In genomic region chr16:68860978-68861892, GRCh38 we compare ENCODE assay signal across 29 cellular contexts.
"Had no signal": no experiment of that assay in that cellular context is flagged by ENCODE, and none has a peak within 500 bp of the region (broad histone marks: within the 10 kb centered on the region; RNA-seq: fewer than 3 reads in every experiment).

No MANE protein-coding gene starts in this region.

- H3K27me3 ChIP-seq: ascending aorta, gastroesophageal sphincter, hepatocyte, pancreas, sigmoid colon, suprapubic skin, tibial nerve had no signal

- H3K4me3 Mint-ChIP-seq: activated CD8-positive, alpha-beta memory T cell treated with anti-CD3 and anti-CD28 coated beads, Interleukin-2, amount 10 ng/mL, durations not matched to agents 7 days and 5 days; activated CD8-positive, alpha-beta T cell treated with anti-CD3 and anti-CD28 coated beads, Interleukin-2, amount 10 ng/mL, durations not matched to agents 7 days and 5 days; activated naive CD8-positive, alpha-beta T cell; brain; effector memory CD8-positive, alpha-beta T cell; nephron progenitor cell; stimulated activated memory B cell treated with anti-CD40 and anti-IgM and Interleukin-4, amounts not matched to agents 10 μg/mL and 1 μg/mL and 100 μg/mL, for 72 hours; T-cell; T-helper 2 cell treated with Interferon-gamma antibody and Interleukin-4, amounts not matched to agents 5 μg/mL and 100 μg/mL, for 36 hours; WTC11 had no signal

- H3K4me3 ChIP-seq: ascending aorta, gastroesophageal sphincter, hepatocyte, pancreas, prostate gland, sigmoid colon, suprapubic skin, tibial nerve had no signal

- H3K4me1 Mint-ChIP-seq: activated CD8-positive, alpha-beta memory T cell treated with anti-CD3 and anti-CD28 coated beads, Interleukin-2, amount 10 ng/mL, durations not matched to agents 7 days and 5 days; brain had no signal

- H3K9me3 Mint-ChIP-seq: effector memory CD8-positive, alpha-beta T cell; naive B cell; stimulated activated memory B cell treated with anti-CD40 and anti-IgM and Interleukin-4, amounts not matched to agents 10 μg/mL and 1 μg/mL and 100 μg/mL, for 72 hours; T-cell; T-helper 2 cell treated with Interferon-gamma antibody and Interleukin-4, amounts not matched to agents 5 μg/mL and 100 μg/mL, for 36 hours had no signal

- H2AFZ ChIP-seq: hepatocyte had no signal

- H3K27me3 Mint-ChIP-seq: activated CD8-positive, alpha-beta memory T cell treated with anti-CD3 and anti-CD28 coated beads, Interleukin-2, amount 10 ng/mL, durations not matched to agents 7 days and 5 days; activated naive CD8-positive, alpha-beta T cell; brain; effector memory CD8-positive, alpha-beta T cell; naive B cell; stimulated activated memory B cell treated with anti-CD40 and anti-IgM and Interleukin-4, amounts not matched to agents 10 μg/mL and 1 μg/mL and 100 μg/mL, for 72 hours; T-cell had no signal

- ATAC-seq: activated CD8-positive, alpha-beta memory T cell treated with anti-CD3 and anti-CD28 coated beads, Interleukin-2, amount 10 ng/mL, durations not matched to agents 7 days and 5 days; activated CD8-positive, alpha-beta T cell treated with anti-CD3 and anti-CD28 coated beads, Interleukin-2, amount 10 ng/mL, durations not matched to agents 7 days and 5 days; effector memory CD8-positive, alpha-beta T cell; gastroesophageal sphincter; left cardiac atrium; left ventricle myocardium superior; pancreas; stimulated activated memory B cell treated with anti-CD40 and anti-IgM and Interleukin-4, amounts not matched to agents 10 μg/mL and 1 μg/mL and 100 μg/mL, for 72 hours; T-cell; WTC11 had no signal

- FAIRE-seq: keratinocyte, pancreas, small intestine had no signal

- H3K4me2 ChIP-seq: hepatocyte had no signal

- DNase-seq: activated CD8-positive, alpha-beta memory T cell treated with anti-CD3 and anti-CD28 coated beads, Interleukin-2, amount 10 ng/mL, durations not matched to agents 7 days and 5 days; activated CD8-positive, alpha-beta T cell treated with anti-CD3 and anti-CD28 coated beads, Interleukin-2, amount 10 ng/mL, durations not matched to agents 7 days and 5 days; activated naive CD4-positive, alpha-beta T cell treated with Interleukin-2 at 50 U/mL for 16 hours; activated T-cell treated with anti-CD3 and anti-CD28 coated beads, Interleukin-2, amount 50 U/mL, for 48 hours; cortex of kidney; effector memory CD8-positive, alpha-beta T cell; left cardiac atrium; left ventricle myocardium superior; naive B cell; nephron progenitor cell; nucleus accumbens; pancreas; sigmoid colon; small intestine; stimulated activated CD4-positive, alpha-beta T cell treated with anti-CD3 and anti-CD28 coated beads, Interleukin-4, amount 100 ng/mL, for 4 hours; stimulated activated CD8-positive, alpha-beta memory T cell treated with anti-CD3 and anti-CD28 coated beads, Interleukin-4, amount 100 ng/mL, for 48 hours; T-cell had no signal

- H3K36me3 ChIP-seq: pancreas, prostate gland had no signal

- H3K4me1 ChIP-seq: ascending aorta, gastroesophageal sphincter, pancreas, prostate gland, tibial nerve had no signal

- H3K9me3 ChIP-seq: ascending aorta, gastroesophageal sphincter, pancreas, prostate gland, sigmoid colon, suprapubic skin had no signal

- H3K79me2 ChIP-seq: hepatocyte had no signal

- H3K27ac Mint-ChIP-seq: activated CD8-positive, alpha-beta memory T cell treated with anti-CD3 and anti-CD28 coated beads, Interleukin-2, amount 10 ng/mL, durations not matched to agents 7 days and 5 days; activated CD8-positive, alpha-beta T cell treated with anti-CD3 and anti-CD28 coated beads, Interleukin-2, amount 10 ng/mL, durations not matched to agents 7 days and 5 days; activated naive CD8-positive, alpha-beta T cell; brain; effector memory CD8-positive, alpha-beta T cell; nephron progenitor cell; stimulated activated memory B cell treated with anti-CD40 and anti-IgM and Interleukin-4, amounts not matched to agents 10 μg/mL and 1 μg/mL and 100 μg/mL, for 72 hours; T-cell; T-helper 2 cell treated with Interferon-gamma antibody and Interleukin-4, amounts not matched to agents 5 μg/mL and 100 μg/mL, for 36 hours had no signal

- H3K27ac ChIP-seq: ascending aorta, gastroesophageal sphincter, hepatocyte, pancreas, prostate gland, sigmoid colon, suprapubic skin, tibial nerve had no signal
